Comparison of ENCODE assay signal across 8 cellular contexts in the genomic region with DNA sequence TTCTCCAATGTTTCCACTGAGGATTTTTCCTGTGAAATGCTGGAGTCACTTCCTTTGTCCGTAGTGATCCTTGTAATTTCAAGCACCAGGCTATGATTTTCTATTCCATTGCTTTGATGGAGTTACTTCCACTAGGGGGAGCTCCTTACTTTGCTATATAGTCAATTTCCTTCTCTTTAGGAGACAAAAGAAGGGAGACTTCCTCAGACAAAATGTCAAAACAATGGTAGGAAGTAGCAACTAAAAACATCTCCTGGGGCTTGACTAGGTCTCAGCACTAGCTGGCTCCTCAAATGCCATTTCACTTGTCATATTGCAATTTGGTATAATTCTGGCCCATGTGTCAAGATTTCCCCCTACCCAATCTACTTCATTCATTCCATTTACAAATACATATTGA. TPM values are rescaled to one million over a fixed set of nuclear protein-coding genes. Genes with fewer than 3 reads are reported as not detected.
DNase-seq lines count a peak whose midpoint lies in the region; ATAC-seq and TF ChIP-seq lines count a peak whose summit lies in the region.

No MANE protein-coding gene starts in this region.

- H3K27me3 ChIP-seq in psoas muscle (ENCODE audit: insufficient read depth in 3 of 3, low read length in 2 of 3): no peaks in the 10 kb centered on the region

- H3K27ac ChIP-seq in psoas muscle: no peak overlapping the region

- H3K36me3 ChIP-seq in psoas muscle (ENCODE audit: insufficient read depth in 1 of 2, low read depth in 1 of 2): no peaks in the 10 kb centered on the region

- DNase-seq in Right ventricle myocardium superior (no peak), cardiac septum (ENCODE audit: low spot score) (no peak), NCI-H1105 (lab: John Stamatoyannopoulos, UW) (peak; percentile 45), SKM-1 treated with dmso at 0.1 percent for 144 hours (lab: John Stamatoyannopoulos, UW; ENCODE audit: unreplicated experiment) (peak; percentile 56), fibroblast of villous mesenchyme (ENCODE audit: low read depth) (peak; percentile 51), psoas muscle (no peak), NCI-H446 treated with DMSO at 0.1 percent for 48 hours (lab: John Stamatoyannopoulos, UW) (no peak)

- no peaks in the 10 kb centered on the region for H3K4me1 ChIP-seq in psoas muscle

- WGBS in psoas muscle, 3 donors: 3 to 11% (median 6%) methylated on average over 1 of the region's 1 CpG

- H3K4me3 ChIP-seq in fibroblast of villous mesenchyme (ENCODE audit: low read depth, low read length): no peak overlapping the region
- no peak overlapping the region for H3K4me3 ChIP-seq in psoas muscle

- no peaks in the 10 kb centered on the region for H3K9me3 ChIP-seq in psoas muscle

- intact Hi-C loops in Right ventricle myocardium superior (cut with DNase I) (loop anchor here (5.0 kb wide), 2 partner anchors 160 to 220 kb away; no protein-coding TSS in a partner anchor), cardiac septum (cut with DNase I) (loop anchor here (5.0 to 10.0 kb wide), 3 partner anchors 160 to 367 kb away; no protein-coding TSS in a partner anchor), psoas muscle (cut with DNase I) (loop anchor here (5.0 kb wide), 3 partner anchors 160 to 220 kb away; no protein-coding TSS in a partner anchor)

- TF ChIP-seq CTCF in fibroblast of villous mesenchyme (IDR thresholded peaks at IDR 0.05; ENCODE audit: insufficient read depth, low read depth, low read length): peak; percentile 65
- TF ChIP-seq CTCF in psoas muscle (IDR thresholded peaks at IDR 0.05): peak; percentile 74

- peak; percentile 58 for ATAC-seq in Right ventricle myocardium superior (ENCODE audit: poor library complexity)
- peak; percentile 40 to 81 (median 66) for ATAC-seq in psoas muscle
- ATAC-seq in GM19328 (IDR thresholded peaks at IDR 0.05; ENCODE audit: unreplicated experiment): no peak

RNA-seq across cellular contexts. Expression of a gene that starts 24.1 kb away (rescaled TPM):
- total RNA-seq in Right ventricle myocardium superior: not detected
- 0.30 TPM for total RNA-seq in cardiac septum
- total RNA-seq in fibroblast of villous mesenchyme: under 0.01 TPM in 1 of 2 replicates, not detected in the other
- not detected for total RNA-seq in psoas muscle
- under 1 TPM in 2 of 3 donors, not detected in 1; 0.01 to 0.07 TPM for polyA plus RNA-seq in psoas muscle

Comparison
In these comparisons a context has a peak if more than half of its experiments do, and no peak if none do; other contexts are left out.
1. DNase-seq: peak in NCI-H1105 (single experiment), SKM-1 treated with dmso at 0.1 percent for 144 hours (single experiment) and fibroblast of villous mesenchyme (single experiment); none in Right ventricle myocardium superior (single experiment), cardiac septum (single experiment), psoas muscle (0 of 2) and NCI-H446 treated with DMSO at 0.1 percent for 48 hours (single experiment).